1 cellular context compared by ENCODE assay signal in the genomic region with DNA sequence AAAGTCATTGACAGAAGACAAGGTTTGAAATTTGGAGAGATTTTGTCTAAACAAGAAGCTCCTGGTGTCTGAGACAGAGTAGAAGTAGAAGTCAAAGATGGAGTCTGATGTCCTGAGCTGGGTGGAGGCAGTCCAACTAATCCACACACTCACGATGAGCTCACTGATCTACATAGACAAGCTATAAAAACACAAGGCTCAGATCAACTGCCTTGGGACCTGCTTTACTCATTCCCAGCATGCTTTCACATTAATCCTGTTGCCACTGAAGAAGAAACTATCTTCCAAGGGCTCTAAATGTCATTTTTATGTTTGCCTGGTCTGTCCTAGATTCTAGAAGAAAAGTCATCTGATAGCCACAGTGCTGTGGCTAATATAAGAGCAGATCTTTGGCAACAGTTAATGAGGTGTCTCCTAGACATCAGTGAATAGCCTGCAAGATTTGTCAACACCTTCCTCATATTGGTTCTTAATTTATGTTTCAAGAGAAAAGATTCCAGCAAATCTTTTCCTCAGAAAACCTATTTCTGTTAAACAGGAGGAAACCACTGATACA.
TF ChIP-seq lines count a peak whose summit lies in the region.

No MANE protein-coding gene starts in this region.

TF ChIP-seq in WTC11, 78 proteins besides CTCF, POLR2A, EP300 and RAD21 (continued from another document):
- TF ChIP-seq PREB (CRISPR knock-in tag; IDR thresholded peaks at IDR 0.05; ENCODE audit: borderline replicate concordance) (no peak), MYBL2 (CRISPR knock-in tag; IDR thresholded peaks at IDR 0.05) (no peak)
- TF ChIP-seq, protein P1, sequence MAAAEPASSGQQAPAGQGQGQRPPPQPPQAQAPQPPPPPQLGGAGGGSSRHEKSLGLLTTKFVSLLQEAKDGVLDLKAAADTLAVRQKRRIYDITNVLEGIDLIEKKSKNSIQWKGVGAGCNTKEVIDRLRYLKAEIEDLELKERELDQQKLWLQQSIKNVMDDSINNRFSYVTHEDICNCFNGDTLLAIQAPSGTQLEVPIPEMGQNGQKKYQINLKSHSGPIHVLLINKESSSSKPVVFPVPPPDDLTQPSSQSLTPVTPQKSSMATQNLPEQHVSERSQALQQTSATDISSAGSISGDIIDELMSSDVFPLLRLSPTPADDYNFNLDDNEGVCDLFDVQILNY (CRISPR knock-in tag; IDR thresholded peaks at IDR 0.05): no peak
